In genomic region chr19:17323274-17323972, GRCh38 we compare ENCODE assay signal across 26 cellular contexts. TPM values are rescaled to one million over a fixed set of nuclear protein-coding genes. Genes with fewer than 3 reads are reported as not detected.
DNase-seq lines count a peak whose midpoint lies in the region; ATAC-seq, FAIRE-seq and TF ChIP-seq lines count a peak whose summit lies in the region.
"Had no signal": no experiment of that assay in that cellular context is flagged by ENCODE, and none has a peak within 500 bp of the region (broad histone marks: within the 10 kb centered on the region; RNA-seq: fewer than 3 reads in every experiment).

No MANE protein-coding gene starts in this region.

- peak overlapping the region; percentile 21 for H3K4me3 Mint-ChIP-seq in natural killer cell
- H3K4me3 Mint-ChIP-seq: activated CD4-positive, alpha-beta memory T cell treated with anti-CD3 and anti-CD28 coated beads, Interleukin-2, amount 10 ng/mL, durations not matched to agents 7 days and 5 days had no signal

- peaks cover 13 to 18% of the 10 kb centered on the region in 2 donors for H3K4me1 ChIP-seq in ascending aorta

- intact Hi-C loops in ascending aorta (cut with DNase I) (no loop called here), natural killer cell (cut with micrococcal nuclease) (no loop called here)

- peak overlapping the region; percentile 17 to 51 for H3K4me3 ChIP-seq in ascending aorta
- H3K4me3 ChIP-seq: adrenal gland, heart right ventricle, lung had no signal

- H3K36me3 ChIP-seq in ascending aorta = peaks cover 30 to 33% of the 10 kb centered on the region in 2 donors

- H3K27ac ChIP-seq in 22Rv1 (peak overlapping the region; percentile 34; the same call in 1 of the 2 replicates), ascending aorta (peak overlapping the region in 1 of 2 donors; percentile 39)
- H3K27ac ChIP-seq: heart right ventricle had no signal

- H3K27ac Mint-ChIP-seq in natural killer cell = no peak overlapping the region
- H3K27ac Mint-ChIP-seq: activated CD4-positive, alpha-beta memory T cell treated with anti-CD3 and anti-CD28 coated beads, Interleukin-2, amount 10 ng/mL, durations not matched to agents 7 days and 5 days; effector memory CD8-positive, alpha-beta T cell had no signal

- no peaks in the 10 kb centered on the region for H3K4me1 Mint-ChIP-seq in natural killer cell

- H3K27me3 Mint-ChIP-seq in natural killer cell (ENCODE audit: low read depth in 2 of 2) = no peaks in the 10 kb centered on the region
- H3K27me3 Mint-ChIP-seq: effector memory CD8-positive, alpha-beta T cell; naive B cell had no signal

- peak; percentile 9 for DNase-seq in D721Med (ENCODE audit: insufficient read length, low spot score)
- no peak for DNase-seq in ascending aorta (ENCODE audit: low spot score in 2 of 2)
- DNase-seq in natural killer cell = no peak
- no peak for DNase-seq in NCI-H526 (lab: John Stamatoyannopoulos, UW)
- DNase-seq in activated CD8-positive, alpha-beta memory T cell treated with anti-CD3 and anti-CD28 coated beads for 24 hours = no peak
- DNase-seq: activated CD4-positive, alpha-beta memory T cell treated with anti-CD3 and anti-CD28 coated beads, Interleukin-2, amount 10 ng/mL, durations not matched to agents 7 days and 5 days; COR-L47; effector memory CD8-positive, alpha-beta T cell; EL; heart right ventricle; KG1; MV-4-11; naive B cell; NCI-H2081; NCI-H524; SIG-M5; spleen; T-helper 2 cell had no signal

- no peak for FAIRE-seq in D721Med (lab: Jason Lieb, UNC)
- FAIRE-seq: GM19239, islet of Langerhans had no signal

- TF ChIP-seq CTCF in 22Rv1 (IDR thresholded peaks at IDR 0.05) = no peak
- TF ChIP-seq CTCF in D721Med (IDR thresholded peaks at IDR 0.05; ENCODE audit: insufficient read depth, missing control alignments) = no peak
- TF ChIP-seq CTCF in ascending aorta (IDR thresholded peaks at IDR 0.05) = no peak
- TF ChIP-seq CTCF in natural killer cell (IDR thresholded peaks at IDR 0.05) = no peak

- H3K9me3 ChIP-seq in ascending aorta = no peaks in the 10 kb centered on the region
- H3K9me3 ChIP-seq: adrenal gland, heart right ventricle, spleen, upper lobe of left lung had no signal

- H3K36me3 Mint-ChIP-seq in natural killer cell = no peaks in the 10 kb centered on the region

- no peak for ATAC-seq in natural killer cell
- ATAC-seq in GM18517 (IDR thresholded peaks at IDR 0.05; ENCODE audit: unreplicated experiment) = no peak
- ATAC-seq in HG03469 (IDR thresholded peaks at IDR 0.05; ENCODE audit: unreplicated experiment) = no peak
- ATAC-seq: effector memory CD8-positive, alpha-beta T cell; heart right ventricle had no signal

- no peaks in the 10 kb centered on the region for H3K27me3 ChIP-seq in ascending aorta
- H3K27me3 ChIP-seq: adrenal gland, heart right ventricle, upper lobe of left lung had no signal

- no peaks in the 10 kb centered on the region for H3K9me3 Mint-ChIP-seq in natural killer cell
- H3K9me3 Mint-ChIP-seq: activated CD4-positive, alpha-beta memory T cell treated with anti-CD3 and anti-CD28 coated beads, Interleukin-2, amount 10 ng/mL, durations not matched to agents 7 days and 5 days; effector memory CD8-positive, alpha-beta T cell; naive B cell had no signal

RNA-seq across cellular contexts. Expression of gene ANO8, which starts 11.2 kb away (rescaled TPM):
- total RNA-seq in ascending aorta (34.8 TPM), natural killer cell (10 to 100 TPM; 18.5 to 24.7 (median 19.1) TPM)

RNA-seq across cellular contexts. Expression of gene GTPBP3, which starts 13.9 kb away (rescaled TPM):
- 256 TPM for total RNA-seq in ascending aorta
- 10 to 100 TPM; 21.6 to 33.0 (median 27.7) TPM for total RNA-seq in natural killer cell

RNA-seq across cellular contexts. Expression of gene DDA1, which starts 14.1 kb away (rescaled TPM):
- 15.8 TPM for total RNA-seq in ascending aorta
- total RNA-seq in natural killer cell = 10 to 100 TPM; 32.2 to 42.5 (median 37.7) TPM

RNA-seq across cellular contexts. Expression of gene MRPL34, which starts 17.8 kb away (rescaled TPM):
- total RNA-seq in ascending aorta (98.9 TPM), natural killer cell (10 to 100 TPM; 26.9 to 40.8 (median 39.4) TPM)

RNA-seq across cellular contexts. Expression of gene ABHD8, which starts 20.2 kb away (rescaled TPM):
- 32.2 TPM for total RNA-seq in ascending aorta
- 1 to 10 TPM; 7.5 to 10.0 (median 9.7) TPM for total RNA-seq in natural killer cell
